1 cellular context compared by ENCODE assay signal in the genomic region with DNA sequence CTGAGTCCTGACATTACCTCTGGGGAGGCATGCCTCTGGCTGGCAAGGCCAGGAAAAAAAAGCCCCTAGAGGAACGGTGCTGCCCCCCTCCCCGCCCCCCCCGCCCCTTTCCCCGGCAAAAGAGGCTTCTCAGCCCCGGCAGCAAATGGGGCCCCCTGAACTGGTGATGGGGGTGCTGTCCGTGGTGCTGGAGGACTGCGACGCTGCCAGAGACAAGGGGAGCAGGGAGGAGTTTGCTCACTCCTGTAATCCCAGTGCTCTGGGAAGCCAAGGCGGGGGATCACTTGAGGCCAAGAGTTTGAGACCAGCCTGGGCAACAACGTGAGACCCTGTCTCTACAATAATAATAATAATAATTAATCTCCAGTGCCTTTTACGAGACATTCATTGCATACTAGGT.
TF ChIP-seq lines count a peak whose summit lies in the region.

No MANE protein-coding gene starts in this region.

TF ChIP-seq in K562, 482 proteins besides CTCF, POLR2A, EP300 and RAD21 (continued from another document):
- TF ChIP-seq, protein P1, sequence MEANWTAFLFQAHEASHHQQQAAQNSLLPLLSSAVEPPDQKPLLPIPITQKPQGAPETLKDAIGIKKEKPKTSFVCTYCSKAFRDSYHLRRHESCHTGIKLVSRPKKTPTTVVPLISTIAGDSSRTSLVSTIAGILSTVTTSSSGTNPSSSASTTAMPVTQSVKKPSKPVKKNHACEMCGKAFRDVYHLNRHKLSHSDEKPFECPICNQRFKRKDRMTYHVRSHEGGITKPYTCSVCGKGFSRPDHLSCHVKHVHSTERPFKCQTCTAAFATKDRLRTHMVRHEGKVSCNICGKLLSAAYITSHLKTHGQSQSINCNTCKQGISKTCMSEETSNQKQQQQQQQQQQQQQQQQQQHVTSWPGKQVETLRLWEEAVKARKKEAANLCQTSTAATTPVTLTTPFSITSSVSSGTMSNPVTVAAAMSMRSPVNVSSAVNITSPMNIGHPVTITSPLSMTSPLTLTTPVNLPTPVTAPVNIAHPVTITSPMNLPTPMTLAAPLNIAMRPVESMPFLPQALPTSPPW (CRISPR knock-in tag; IDR thresholded peaks at IDR 0.05) = peak; percentile 47; the same call in 1 of the 2 replicates
- 0 out of 2 replicates have a peak, but pooled peaks have one; percentile 84 for TF ChIP-seq ZNF232 (CRISPR knock-in tag; IDR thresholded peaks at IDR 0.05)
TF ChIP-seq in K562: peak in this region for 20.
